Comparison of ENCODE assay signal across 1 cellular context in the genomic region with DNA sequence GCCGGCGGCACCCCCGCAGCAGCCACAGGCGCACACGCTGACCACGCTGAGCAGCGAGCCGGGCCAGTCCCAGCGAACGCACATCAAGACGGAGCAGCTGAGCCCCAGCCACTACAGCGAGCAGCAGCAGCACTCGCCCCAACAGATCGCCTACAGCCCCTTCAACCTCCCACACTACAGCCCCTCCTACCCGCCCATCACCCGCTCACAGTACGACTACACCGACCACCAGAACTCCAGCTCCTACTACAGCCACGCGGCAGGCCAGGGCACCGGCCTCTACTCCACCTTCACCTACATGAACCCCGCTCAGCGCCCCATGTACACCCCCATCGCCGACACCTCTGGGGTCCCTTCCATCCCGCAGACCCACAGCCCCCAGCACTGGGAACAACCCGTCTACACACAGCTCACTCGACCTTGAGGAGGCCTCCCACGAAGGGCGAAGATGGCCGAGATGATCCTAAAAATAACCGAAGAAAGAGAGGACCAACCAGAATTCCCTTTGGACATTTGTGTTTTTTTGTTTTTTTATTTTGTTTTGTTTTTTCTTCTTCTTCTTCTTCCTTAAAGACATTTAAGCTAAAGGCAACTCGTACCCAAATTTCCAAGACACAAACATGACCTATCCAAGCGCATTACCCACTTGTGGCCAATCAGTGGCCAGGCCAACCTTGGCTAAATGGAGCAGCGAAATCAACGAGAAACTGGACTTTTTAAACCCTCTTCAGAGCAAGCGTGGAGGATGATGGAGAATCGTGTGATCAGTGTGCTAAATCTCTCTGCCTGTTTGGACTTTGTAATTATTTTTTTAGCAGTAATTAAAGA.
TF ChIP-seq lines count a peak whose summit lies in the region.

No MANE protein-coding gene starts in this region.

TF ChIP-seq in WTC11, 78 proteins besides CTCF, POLR2A, EP300 and RAD21 (continued from another document):
- TF ChIP-seq, protein P1, sequence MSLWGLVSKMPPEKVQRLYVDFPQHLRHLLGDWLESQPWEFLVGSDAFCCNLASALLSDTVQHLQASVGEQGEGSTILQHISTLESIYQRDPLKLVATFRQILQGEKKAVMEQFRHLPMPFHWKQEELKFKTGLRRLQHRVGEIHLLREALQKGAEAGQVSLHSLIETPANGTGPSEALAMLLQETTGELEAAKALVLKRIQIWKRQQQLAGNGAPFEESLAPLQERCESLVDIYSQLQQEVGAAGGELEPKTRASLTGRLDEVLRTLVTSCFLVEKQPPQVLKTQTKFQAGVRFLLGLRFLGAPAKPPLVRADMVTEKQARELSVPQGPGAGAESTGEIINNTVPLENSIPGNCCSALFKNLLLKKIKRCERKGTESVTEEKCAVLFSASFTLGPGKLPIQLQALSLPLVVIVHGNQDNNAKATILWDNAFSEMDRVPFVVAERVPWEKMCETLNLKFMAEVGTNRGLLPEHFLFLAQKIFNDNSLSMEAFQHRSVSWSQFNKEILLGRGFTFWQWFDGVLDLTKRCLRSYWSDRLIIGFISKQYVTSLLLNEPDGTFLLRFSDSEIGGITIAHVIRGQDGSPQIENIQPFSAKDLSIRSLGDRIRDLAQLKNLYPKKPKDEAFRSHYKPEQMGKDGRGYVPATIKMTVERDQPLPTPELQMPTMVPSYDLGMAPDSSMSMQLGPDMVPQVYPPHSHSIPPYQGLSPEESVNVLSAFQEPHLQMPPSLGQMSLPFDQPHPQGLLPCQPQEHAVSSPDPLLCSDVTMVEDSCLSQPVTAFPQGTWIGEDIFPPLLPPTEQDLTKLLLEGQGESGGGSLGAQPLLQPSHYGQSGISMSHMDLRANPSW (CRISPR knock-in tag; conservative IDR thresholded peaks at IDR 0.05; ENCODE audit: low read depth): no peak
- TF ChIP-seq NFE2L1 (CRISPR knock-in tag; IDR thresholded peaks at IDR 0.05): 0 out of 2 replicates have a peak, but pooled peaks have one; percentile 22
